ENCODE assay signal across 17 cellular contexts in the genomic region with DNA sequence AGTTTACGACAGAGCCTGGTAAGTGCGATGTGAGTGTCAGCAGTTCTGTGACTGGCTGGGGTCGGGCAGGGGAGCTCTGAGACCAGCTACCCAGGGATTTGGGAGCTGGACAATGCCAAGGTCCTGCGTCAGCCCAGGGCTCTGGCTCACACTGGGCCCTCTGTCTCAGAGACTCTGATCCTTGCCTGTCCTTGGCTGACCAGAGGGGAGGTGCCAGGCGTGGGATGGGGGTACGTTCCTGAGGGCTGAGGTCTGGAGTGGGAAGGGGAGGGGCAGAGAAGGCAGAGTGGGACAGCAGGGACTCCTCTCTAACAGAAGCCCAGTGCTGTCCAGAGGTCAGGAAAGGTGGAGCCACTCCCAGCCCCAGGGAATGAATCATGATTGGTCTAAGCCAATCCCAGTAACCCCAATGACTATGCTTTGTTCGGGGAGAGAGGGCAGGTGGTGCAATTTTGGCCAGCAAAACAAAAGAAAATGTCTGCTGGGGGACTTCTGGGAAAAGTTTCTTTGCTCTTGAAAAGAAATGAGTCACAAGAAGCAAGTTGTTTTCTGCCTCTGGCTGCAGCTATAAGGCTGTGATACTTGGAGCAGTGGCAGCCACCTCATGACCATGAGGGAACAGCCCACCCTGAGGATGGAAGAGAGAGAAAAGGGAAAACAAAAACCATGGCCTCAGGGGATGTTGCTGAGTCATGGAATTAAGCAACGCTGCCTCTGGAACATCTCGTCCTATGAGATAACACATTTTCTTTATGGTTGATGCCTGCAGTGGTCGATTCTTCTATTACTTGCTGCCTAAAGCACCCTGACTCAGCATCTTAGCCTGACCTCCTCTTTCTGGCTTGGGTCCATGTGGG.
A peak's percentile ranks its signal among the peaks of the same experiment; 100 is the strongest.
DNase-seq lines count a peak whose midpoint lies in the region; ATAC-seq and TF ChIP-seq lines count a peak whose summit lies in the region.
"Had no signal": no experiment of that assay in that cellular context is flagged by ENCODE, and none has a peak within 500 bp of the region (broad histone marks: within the 10 kb centered on the region; RNA-seq: fewer than 3 reads in every experiment).

No MANE protein-coding gene starts in this region.

- TF ChIP-seq CTCF in NB4 (IDR thresholded peaks at IDR 0.05; ENCODE audit: low read depth, low read length) (no peak), omental fat pad (IDR thresholded peaks at IDR 0.05) (no peak)

- peak; percentile 53 for ATAC-seq in omental fat pad (ENCODE audit: low FRiP score)
- ATAC-seq: activated CD8-positive, alpha-beta memory T cell treated with anti-CD3 and anti-CD28 coated beads, Interleukin-2, amount 10 ng/mL, durations not matched to agents 7 days and 5 days had no signal

- H3K4me3 ChIP-seq in NB4 (ENCODE audit: low read depth, low read length): no peak overlapping the region
- H3K4me3 ChIP-seq: BLaER1, heart left ventricle, spleen had no signal

- DNase-seq in ELF-1 (ENCODE audit: low read depth, low spot score) (peak; percentile 19), NB4 (ENCODE audit: low read depth) (peak; percentile 72), erythroblast (lab: John Stamatoyannopoulos, UW) (peak; percentile 18 to 23), omental fat pad (ENCODE audit: low spot score) (no peak), superior temporal gyrus (ENCODE audit: extremely low spot score) (no peak), COLO668 (lab: John Stamatoyannopoulos, UW; ENCODE audit: unreplicated experiment) (no peak), NCI-H446 (lab: John Stamatoyannopoulos, UW) (no peak)
- DNase-seq in activated CD4-positive, alpha-beta T cell treated with anti-CD3 and anti-CD28 coated beads for 1 hour: no peak
- DNase-seq: activated CD8-positive, alpha-beta memory T cell treated with anti-CD3 and anti-CD28 coated beads, Interleukin-2, amount 10 ng/mL, durations not matched to agents 7 days and 5 days; activated gamma-delta T cell; DMS79; effector memory CD4-positive, alpha-beta T cell; kidney glomerular epithelial cell; NCI-H1092 treated with DMSO at 0.1 percent for 48 hours; spleen had no signal

- TF ChIP-seq POLR2A in NB4 (IDR thresholded peaks at IDR 0.05; ENCODE audit: extremely low read depth, insufficient read length): no peak
- TF ChIP-seq POLR2A in erythroblast (IDR thresholded peaks at IDR 0.05; ENCODE audit: low read length): no peak

Comparison
In these comparisons a context has a peak if more than half of its experiments do, and no peak if none do; other contexts are left out.
1. DNase-seq: peak in ELF-1 (single experiment), NB4 (single experiment) and erythroblast (2 of 2); none in omental fat pad (single experiment), superior temporal gyrus (single experiment), COLO668 (single experiment), activated CD4-positive, alpha-beta T cell treated with anti-CD3 and anti-CD28 coated beads for 1 hour (single experiment) and NCI-H446 (0 of 2).